Comparison of ENCODE assay signal across 1 cellular context in the genomic region with DNA sequence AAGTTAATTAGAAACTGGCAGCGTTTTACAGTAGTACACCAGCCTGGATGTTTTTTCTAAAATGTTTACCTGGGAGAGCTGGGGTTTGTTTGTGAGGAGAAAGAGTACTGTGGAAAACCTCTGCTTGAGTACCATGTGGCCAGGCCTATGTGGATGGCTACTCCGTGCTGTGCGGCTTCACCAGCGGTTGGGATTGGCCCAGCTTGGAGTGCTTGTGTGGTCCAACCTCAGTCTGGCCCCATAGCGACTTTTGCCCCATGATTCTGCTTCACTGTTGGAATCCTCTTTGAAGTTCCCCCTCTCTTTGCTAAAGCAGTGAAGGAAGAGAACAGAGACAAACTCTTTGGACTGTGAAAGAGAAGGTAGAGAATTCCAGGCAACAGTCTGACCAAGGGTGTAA.
TF ChIP-seq lines count a peak whose summit lies in the region.

No MANE protein-coding gene starts in this region.

TF ChIP-seq in GM23338, 12 proteins besides CTCF, POLR2A, EP300 and RAD21 (continued from another document):
- TF ChIP-seq, protein P1, sequence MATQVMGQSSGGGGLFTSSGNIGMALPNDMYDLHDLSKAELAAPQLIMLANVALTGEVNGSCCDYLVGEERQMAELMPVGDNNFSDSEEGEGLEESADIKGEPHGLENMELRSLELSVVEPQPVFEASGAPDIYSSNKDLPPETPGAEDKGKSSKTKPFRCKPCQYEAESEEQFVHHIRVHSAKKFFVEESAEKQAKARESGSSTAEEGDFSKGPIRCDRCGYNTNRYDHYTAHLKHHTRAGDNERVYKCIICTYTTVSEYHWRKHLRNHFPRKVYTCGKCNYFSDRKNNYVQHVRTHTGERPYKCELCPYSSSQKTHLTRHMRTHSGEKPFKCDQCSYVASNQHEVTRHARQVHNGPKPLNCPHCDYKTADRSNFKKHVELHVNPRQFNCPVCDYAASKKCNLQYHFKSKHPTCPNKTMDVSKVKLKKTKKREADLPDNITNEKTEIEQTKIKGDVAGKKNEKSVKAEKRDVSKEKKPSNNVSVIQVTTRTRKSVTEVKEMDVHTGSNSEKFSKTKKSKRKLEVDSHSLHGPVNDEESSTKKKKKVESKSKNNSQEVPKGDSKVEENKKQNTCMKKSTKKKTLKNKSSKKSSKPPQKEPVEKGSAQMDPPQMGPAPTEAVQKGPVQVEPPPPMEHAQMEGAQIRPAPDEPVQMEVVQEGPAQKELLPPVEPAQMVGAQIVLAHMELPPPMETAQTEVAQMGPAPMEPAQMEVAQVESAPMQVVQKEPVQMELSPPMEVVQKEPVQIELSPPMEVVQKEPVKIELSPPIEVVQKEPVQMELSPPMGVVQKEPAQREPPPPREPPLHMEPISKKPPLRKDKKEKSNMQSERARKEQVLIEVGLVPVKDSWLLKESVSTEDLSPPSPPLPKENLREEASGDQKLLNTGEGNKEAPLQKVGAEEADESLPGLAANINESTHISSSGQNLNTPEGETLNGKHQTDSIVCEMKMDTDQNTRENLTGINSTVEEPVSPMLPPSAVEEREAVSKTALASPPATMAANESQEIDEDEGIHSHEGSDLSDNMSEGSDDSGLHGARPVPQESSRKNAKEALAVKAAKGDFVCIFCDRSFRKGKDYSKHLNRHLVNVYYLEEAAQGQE (IDR thresholded peaks at IDR 0.05; ENCODE audit: unreplicated experiment), result no peak
- TF ChIP-seq POLR2AphosphoS5 (IDR thresholded peaks at IDR 0.05; ENCODE audit: low read depth) (no peak), ZNF331 (CRISPR knock-in tag; IDR thresholded peaks at IDR 0.05; ENCODE audit: low read depth) (no peak), CREB1 (CRISPR knock-in tag; IDR thresholded peaks at IDR 0.05; ENCODE audit: low read depth) (no peak)
- TF ChIP-seq, protein P2, sequence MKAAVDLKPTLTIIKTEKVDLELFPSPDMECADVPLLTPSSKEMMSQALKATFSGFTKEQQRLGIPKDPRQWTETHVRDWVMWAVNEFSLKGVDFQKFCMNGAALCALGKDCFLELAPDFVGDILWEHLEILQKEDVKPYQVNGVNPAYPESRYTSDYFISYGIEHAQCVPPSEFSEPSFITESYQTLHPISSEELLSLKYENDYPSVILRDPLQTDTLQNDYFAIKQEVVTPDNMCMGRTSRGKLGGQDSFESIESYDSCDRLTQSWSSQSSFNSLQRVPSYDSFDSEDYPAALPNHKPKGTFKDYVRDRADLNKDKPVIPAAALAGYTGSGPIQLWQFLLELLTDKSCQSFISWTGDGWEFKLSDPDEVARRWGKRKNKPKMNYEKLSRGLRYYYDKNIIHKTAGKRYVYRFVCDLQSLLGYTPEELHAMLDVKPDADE (IDR thresholded peaks at IDR 0.05), result no peak
- TF ChIP-seq, protein P3, sequence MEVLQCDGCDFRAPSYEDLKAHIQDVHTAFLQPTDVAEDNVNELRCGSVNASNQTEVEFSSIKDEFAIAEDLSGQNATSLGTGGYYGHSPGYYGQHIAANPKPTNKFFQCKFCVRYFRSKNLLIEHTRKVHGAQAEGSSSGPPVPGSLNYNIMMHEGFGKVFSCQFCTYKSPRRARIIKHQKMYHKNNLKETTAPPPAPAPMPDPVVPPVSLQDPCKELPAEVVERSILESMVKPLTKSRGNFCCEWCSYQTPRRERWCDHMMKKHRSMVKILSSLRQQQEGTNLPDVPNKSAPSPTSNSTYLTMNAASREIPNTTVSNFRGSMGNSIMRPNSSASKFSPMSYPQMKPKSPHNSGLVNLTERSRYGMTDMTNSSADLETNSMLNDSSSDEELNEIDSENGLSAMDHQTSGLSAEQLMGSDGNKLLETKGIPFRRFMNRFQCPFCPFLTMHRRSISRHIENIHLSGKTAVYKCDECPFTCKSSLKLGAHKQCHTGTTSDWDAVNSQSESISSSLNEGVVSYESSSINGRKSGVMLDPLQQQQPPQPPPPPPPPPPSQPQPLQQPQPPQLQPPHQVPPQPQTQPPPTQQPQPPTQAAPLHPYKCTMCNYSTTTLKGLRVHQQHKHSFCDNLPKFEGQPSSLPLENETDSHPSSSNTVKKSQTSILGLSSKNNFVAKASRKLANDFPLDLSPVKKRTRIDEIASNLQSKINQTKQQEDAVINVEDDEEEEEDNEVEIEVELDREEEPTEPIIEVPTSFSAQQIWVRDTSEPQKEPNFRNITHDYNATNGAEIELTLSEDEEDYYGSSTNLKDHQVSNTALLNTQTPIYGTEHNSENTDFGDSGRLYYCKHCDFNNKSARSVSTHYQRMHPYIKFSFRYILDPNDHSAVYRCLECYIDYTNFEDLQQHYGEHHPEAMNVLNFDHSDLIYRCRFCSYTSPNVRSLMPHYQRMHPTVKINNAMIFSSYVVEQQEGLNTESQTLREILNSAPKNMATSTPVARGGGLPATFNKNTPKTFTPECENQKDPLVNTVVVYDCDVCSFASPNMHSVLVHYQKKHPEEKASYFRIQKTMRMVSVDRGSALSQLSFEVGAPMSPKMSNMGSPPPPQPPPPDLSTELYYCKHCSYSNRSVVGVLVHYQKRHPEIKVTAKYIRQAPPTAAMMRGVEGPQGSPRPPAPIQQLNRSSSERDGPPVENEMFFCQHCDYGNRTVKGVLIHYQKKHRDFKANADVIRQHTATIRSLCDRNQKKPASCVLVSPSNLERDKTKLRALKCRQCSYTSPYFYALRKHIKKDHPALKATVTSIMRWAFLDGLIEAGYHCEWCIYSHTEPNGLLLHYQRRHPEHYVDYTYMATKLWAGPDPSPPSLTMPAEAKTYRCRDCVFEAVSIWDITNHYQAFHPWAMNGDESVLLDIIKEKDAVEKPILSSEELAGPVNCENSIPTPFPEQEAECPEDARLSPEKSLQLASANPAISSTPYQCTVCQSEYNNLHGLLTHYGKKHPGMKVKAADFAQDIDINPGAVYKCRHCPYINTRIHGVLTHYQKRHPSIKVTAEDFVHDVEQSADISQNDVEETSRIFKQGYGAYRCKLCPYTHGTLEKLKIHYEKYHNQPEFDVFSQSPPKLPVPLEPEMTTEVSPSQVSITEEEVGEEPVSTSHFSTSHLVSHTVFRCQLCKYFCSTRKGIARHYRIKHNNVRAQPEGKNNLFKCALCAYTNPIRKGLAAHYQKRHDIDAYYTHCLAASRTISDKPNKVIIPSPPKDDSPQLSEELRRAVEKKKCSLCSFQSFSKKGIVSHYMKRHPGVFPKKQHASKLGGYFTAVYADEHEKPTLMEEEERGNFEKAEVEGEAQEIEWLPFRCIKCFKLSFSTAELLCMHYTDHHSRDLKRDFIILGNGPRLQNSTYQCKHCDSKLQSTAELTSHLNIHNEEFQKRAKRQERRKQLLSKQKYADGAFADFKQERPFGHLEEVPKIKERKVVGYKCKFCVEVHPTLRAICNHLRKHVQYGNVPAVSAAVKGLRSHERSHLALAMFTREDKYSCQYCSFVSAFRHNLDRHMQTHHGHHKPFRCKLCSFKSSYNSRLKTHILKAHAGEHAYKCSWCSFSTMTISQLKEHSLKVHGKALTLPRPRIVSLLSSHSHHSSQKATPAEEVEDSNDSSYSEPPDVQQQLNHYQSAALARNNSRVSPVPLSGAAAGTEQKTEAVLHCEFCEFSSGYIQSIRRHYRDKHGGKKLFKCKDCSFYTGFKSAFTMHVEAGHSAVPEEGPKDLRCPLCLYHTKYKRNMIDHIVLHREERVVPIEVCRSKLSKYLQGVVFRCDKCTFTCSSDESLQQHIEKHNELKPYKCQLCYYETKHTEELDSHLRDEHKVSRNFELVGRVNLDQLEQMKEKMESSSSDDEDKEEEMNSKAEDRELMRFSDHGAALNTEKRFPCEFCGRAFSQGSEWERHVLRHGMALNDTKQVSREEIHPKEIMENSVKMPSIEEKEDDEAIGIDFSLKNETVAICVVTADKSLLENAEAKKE (CRISPR knock-in tag; IDR thresholded peaks at IDR 0.05), result no peak
TF ChIP-seq in GM23338: peak in this region for 0.
